Comparison of ENCODE assay signal across 9 cellular contexts in the genomic region with DNA sequence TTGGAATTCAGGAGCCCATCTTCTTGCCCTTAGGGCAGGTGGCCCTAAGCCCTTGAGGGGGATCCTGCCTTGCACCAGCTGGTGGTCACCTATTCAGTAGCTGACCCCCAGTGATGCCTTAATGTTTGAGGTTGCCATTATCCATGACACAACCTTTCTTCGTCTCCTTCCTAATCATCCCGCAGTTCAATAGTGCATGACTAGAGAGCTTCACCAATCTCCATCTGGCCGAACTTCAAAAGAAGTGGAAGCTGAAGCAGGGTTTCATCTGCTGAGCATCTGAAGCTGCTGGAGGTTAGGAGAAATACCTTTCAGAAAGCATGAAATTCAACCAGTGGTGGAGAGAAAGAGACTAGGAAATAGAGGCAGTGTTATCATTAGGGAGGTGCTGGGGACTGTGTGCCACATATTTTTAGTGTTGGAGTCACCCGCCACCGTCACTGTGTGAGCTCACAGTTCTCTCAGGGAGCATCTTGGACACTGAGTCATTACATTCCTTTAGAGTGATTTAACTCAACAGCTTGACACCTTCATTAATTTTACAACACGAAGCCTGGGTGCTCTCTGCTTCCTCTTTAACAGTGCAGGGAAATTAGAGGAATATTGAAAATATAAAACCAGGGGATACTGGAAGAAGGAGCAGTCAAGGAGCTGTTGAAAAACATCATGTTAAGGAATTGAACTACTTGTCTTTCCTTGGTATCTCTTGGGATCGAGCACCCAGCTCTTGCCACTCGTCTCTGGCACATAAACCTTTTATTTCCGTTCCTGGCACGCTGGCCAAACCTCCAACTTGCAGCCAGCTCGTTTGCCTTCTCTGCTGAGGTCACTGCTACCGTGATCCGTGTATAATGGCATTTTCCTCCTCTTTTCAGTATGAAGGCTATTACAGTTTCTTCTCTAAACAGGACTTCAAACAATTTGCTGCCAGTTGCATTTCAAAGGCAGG. TPM values are rescaled to one million over a fixed set of nuclear protein-coding genes. Genes with fewer than 3 reads are reported as not detected.
A peak's percentile ranks its signal among the peaks of the same experiment; 100 is the strongest.
DNase-seq lines count a peak whose midpoint lies in the region; ATAC-seq, FAIRE-seq and TF ChIP-seq lines count a peak whose summit lies in the region.
"Had no signal": no experiment of that assay in that cellular context is flagged by ENCODE, and none has a peak within 500 bp of the region (broad histone marks: within the 10 kb centered on the region; RNA-seq: fewer than 3 reads in every experiment).

No MANE protein-coding gene starts in this region.

- H3K4me1 ChIP-seq in adrenal gland (replicated peaks in 1 of 2) = peaks cover 0 to 33% of the 10 kb centered on the region in 2 donors
- peaks cover 54% of the 10 kb centered on the region for H3K4me1 ChIP-seq in left ventricle myocardium inferior

- H3K36me3 ChIP-seq in adrenal gland (replicated peaks in 1 of 2) (no peaks in the 10 kb centered on the region), left ventricle myocardium inferior (no peaks in the 10 kb centered on the region)

- intact Hi-C loops in adrenal gland (cut with DNase I) = no loop called here
- intact Hi-C loops in left ventricle myocardium inferior (cut with micrococcal nuclease) = no loop called here

- FAIRE-seq in H54 (lab: Jason Lieb, UNC) = peak; percentile 91

- H3K4me3 ChIP-seq in adrenal gland (peak overlapping the region in 1 of 4 donors; percentile 27), left ventricle myocardium inferior (peak overlapping the region; percentile 8), skeletal muscle cell (ENCODE audit: low read depth, low read length) (no peak overlapping the region)

- no peak for TF ChIP-seq POLR2A in H54 (IDR thresholded peaks at IDR 0.05; ENCODE audit: low read depth, low read length)
- TF ChIP-seq POLR2A in adrenal gland (IDR thresholded peaks at IDR 0.05) = no peak

- DNase-seq in H54 (ENCODE audit: insufficient read length, low spot score) = peak; percentile 40
- peak in 6 of 7 donors; percentile 68 to 78 (median 77) for DNase-seq in adrenal gland
- peak; percentile 52 for DNase-seq in left ventricle myocardium inferior
- DNase-seq in skeletal muscle cell (ENCODE audit: low read depth) = peak; percentile 48
- no peak for DNase-seq in stimulated activated CD4-positive, alpha-beta T cell treated with anti-CD3 and anti-CD28 coated beads, Interleukin-4, amount 100 ng/mL, for 24 hours
- DNase-seq in activated CD4-positive, alpha-beta T cell treated with anti-CD3 and anti-CD28 coated beads for 1 hour = no peak
- DNase-seq: head of caudate nucleus had no signal

- ATAC-seq in GM21390 (IDR thresholded peaks at IDR 0.05; ENCODE audit: unreplicated experiment) = no peak
- no peak for ATAC-seq in HG02623 (IDR thresholded peaks at IDR 0.05; ENCODE audit: unreplicated experiment)

- H3K9me3 ChIP-seq in adrenal gland (replicated peaks in 1 of 3) (no peaks in the 10 kb centered on the region), left ventricle myocardium inferior (replicated peaks) (no peaks in the 10 kb centered on the region)

- 45 to 58% (median 51%) methylated on average over 13 of the region's 13 CpGs for WGBS in adrenal gland, 4 donors

- TF ChIP-seq CTCF in adrenal gland (IDR thresholded peaks at IDR 0.05) (no peak), left ventricle myocardium inferior (IDR thresholded peaks at IDR 0.05; ENCODE audit: borderline replicate concordance) (no peak)

- peak overlapping the region in 2 of 5 donors; percentile 56 to 79 for H3K27ac ChIP-seq in adrenal gland
- H3K27ac ChIP-seq in left ventricle myocardium inferior (replicated peaks) = peak overlapping the region; percentile 64

- H3K27me3 ChIP-seq in adrenal gland (no peaks in the 10 kb centered on the region), left ventricle myocardium inferior (ENCODE audit: low read depth) (no peaks in the 10 kb centered on the region)

RNA-seq across cellular contexts. Expression of a gene that starts 53.6 kb away (rescaled TPM):
- 10 to 100 TPM in 6 of 8 donors, 1 to 10 TPM in 2; 9.7 to 23.9 (median 18.1) TPM for total RNA-seq in adrenal gland
- polyA plus RNA-seq in adrenal gland = 10 to 100 TPM; 15.7 to 19.5 (median 19.5) TPM
- 20.8 TPM for total RNA-seq in left ventricle myocardium inferior

RNA-seq across cellular contexts. Expression of a gene that starts 56.0 kb away (rescaled TPM):
- 10 to 100 TPM; 22.5 to 42.1 (median 35.6) TPM for total RNA-seq in adrenal gland
- 10 to 100 TPM; 13.0 to 35.2 (median 13.0) TPM for polyA plus RNA-seq in adrenal gland
- 28.6 TPM for total RNA-seq in left ventricle myocardium inferior

Comparison
In these comparisons a context has a peak if more than half of its experiments do, and no peak if none do; other contexts are left out.
1. DNase-seq: peak in H54 (single experiment), adrenal gland (6 of 7), left ventricle myocardium inferior (single experiment) and skeletal muscle cell (single experiment); none in stimulated activated CD4-positive, alpha-beta T cell treated with anti-CD3 and anti-CD28 coated beads, Interleukin-4, amount 100 ng/mL, for 24 hours (single experiment) and activated CD4-positive, alpha-beta T cell treated with anti-CD3 and anti-CD28 coated beads for 1 hour (single experiment).